In genomic region chr6:53728570-53729194, GRCh38 we compare ENCODE assay signal across 7 cellular contexts.
DNase-seq lines count a peak whose midpoint lies in the region; ATAC-seq and TF ChIP-seq lines count a peak whose summit lies in the region.

No MANE protein-coding gene starts in this region.

- POLR2A ChIA-PET in naive thymus-derived CD8-positive, alpha-beta T cell (lab: Charles Lee): no interaction called here

- peak; percentile 65 for DNase-seq in NCI-H748 (lab: John Stamatoyannopoulos, UW; ENCODE audit: unreplicated experiment)
- DNase-seq in activated CD8-positive, alpha-beta memory T cell treated with anti-CD3 and anti-CD28 coated beads for 1 hour (ENCODE audit: extremely low read depth in 1 of 2, low read depth in 1 of 2): peak; percentile 9 to 32
- peak; percentile 19 for DNase-seq in epidermal melanocyte (ENCODE audit: insufficient read length, low spot score)
- DNase-seq in naive thymus-derived CD8-positive, alpha-beta T cell: peak in 9 of 10 donors; percentile 15 to 60 (median 54)
- peak; percentile 6 for DNase-seq in stromal cell of bone marrow (ENCODE audit: low read depth)

- H3K27ac Mint-ChIP-seq in naive thymus-derived CD8-positive, alpha-beta T cell: no peak overlapping the region

- H3K4me1 Mint-ChIP-seq in naive thymus-derived CD8-positive, alpha-beta T cell: peaks cover 3 to 21% (median 8%) of the 10 kb centered on the region in 4 donors

- peaks cover 7 to 19% (median 9%) of the 10 kb centered on the region in 5 donors for H3K27me3 Mint-ChIP-seq in naive thymus-derived CD8-positive, alpha-beta T cell

- H3K9me3 Mint-ChIP-seq in naive thymus-derived CD8-positive, alpha-beta T cell: no peaks in the 10 kb centered on the region

- ATAC-seq in HG02571 (IDR thresholded peaks at IDR 0.05; ENCODE audit: unreplicated experiment): peak; percentile 48
- peak; percentile 68 to 79 for ATAC-seq in naive thymus-derived CD8-positive, alpha-beta T cell

- no peaks in the 10 kb centered on the region for H3K36me3 Mint-ChIP-seq in naive thymus-derived CD8-positive, alpha-beta T cell

- H3K4me3 Mint-ChIP-seq in naive thymus-derived CD8-positive, alpha-beta T cell: no peak overlapping the region

- TF ChIP-seq CTCF in GM12801 (IDR thresholded peaks at IDR 0.05; ENCODE audit: extremely low read depth, insufficient read length): peak; percentile 85

Comparison
In these comparisons a context has a peak if more than half of its experiments do, and no peak if none do; other contexts are left out.
1. Peak in every context shown above with its lines: DNase-seq and ATAC-seq.
2. DNase-seq: peak in every context shown above with its lines; median percentile 65 in NCI-H748; 54 in naive thymus-derived CD8-positive, alpha-beta T cell; 20 in activated CD8-positive, alpha-beta memory T cell treated with anti-CD3 and anti-CD28 coated beads for 1 hour; 19 in epidermal melanocyte; 6 in stromal cell of bone marrow.